11 cellular contexts compared by ENCODE assay signal in the genomic region with DNA sequence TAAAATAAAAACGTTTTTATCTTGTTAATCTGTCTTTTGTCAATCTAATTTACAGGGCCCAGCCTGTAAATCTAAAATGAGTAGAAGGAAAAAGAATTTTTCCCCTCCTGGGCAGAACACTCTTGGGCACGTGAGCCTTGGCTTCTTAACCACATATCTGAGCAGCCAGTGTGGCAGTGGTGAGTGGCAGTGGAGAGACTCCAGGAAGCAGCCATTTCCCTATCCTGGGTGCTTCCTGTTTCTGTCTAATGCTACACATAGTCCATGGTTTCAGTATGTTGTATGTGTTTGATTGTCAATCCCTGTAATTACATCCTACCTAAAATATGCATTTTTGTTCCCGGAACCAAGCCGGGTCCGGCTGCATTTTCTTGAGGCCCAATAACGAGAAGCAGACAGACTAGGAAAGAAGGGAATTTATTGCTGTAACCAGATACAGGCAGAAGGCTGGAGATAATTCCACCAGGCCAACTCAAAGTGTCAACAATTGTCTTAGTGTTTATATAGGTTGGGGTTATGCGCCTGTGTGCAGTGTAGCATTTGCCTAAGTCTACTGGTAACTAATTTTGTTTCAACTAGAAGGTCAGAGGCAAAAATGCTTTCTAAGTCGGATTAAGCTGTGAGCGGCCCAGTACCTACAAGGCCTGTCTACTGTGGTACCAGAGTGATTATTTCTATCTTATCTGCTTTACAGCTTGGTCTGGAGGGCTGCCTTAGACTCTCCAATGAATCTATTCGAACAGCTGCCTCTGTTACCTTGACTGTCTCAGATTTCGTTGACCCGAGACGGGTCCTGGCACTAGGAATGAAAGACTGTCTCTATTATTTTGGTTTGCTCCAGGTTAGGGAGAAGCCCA.
A peak's percentile ranks its signal among the peaks of the same experiment; 100 is the strongest.
DNase-seq lines count a peak whose midpoint lies in the region; FAIRE-seq and TF ChIP-seq lines count a peak whose summit lies in the region.
"Had no signal": no experiment of that assay in that cellular context is flagged by ENCODE, and none has a peak within 500 bp of the region (broad histone marks: within the 10 kb centered on the region; RNA-seq: fewer than 3 reads in every experiment).

No MANE protein-coding gene starts in this region.

- CTCF ChIA-PET in mammary epithelial cell (lab: Charles Lee; ENCODE audit: low non-redundant PET): no interaction called here

- TF ChIP-seq CTCF in Loucy (conservative IDR thresholded peaks at IDR 0.05; ENCODE audit: low read length): no peak
- no peak for TF ChIP-seq CTCF in nephron (IDR thresholded peaks at IDR 0.05; ENCODE audit: unreplicated experiment in 3 of 3)
- TF ChIP-seq CTCF in type B pancreatic cell (conservative IDR thresholded peaks at IDR 0.05): no peak
- no peak for TF ChIP-seq CTCF in mammary epithelial cell (conservative IDR thresholded peaks at IDR 0.05 in 1 of 2, IDR thresholded peaks at IDR 0.05 in 1 of 2; ENCODE audit: extremely low read depth in 1 of 2, insufficient read depth in 1 of 2, low read depth in 1 of 2, low read length in 2 of 2)
- no peak for TF ChIP-seq CTCF in kidney (IDR thresholded peaks at IDR 0.05; ENCODE audit: borderline replicate concordance, extremely low read depth, insufficient read depth)

- H4K20me1 ChIP-seq in Loucy (ENCODE audit: insufficient read depth, low read length, poor library complexity, severe bottlenecking) (no peaks in the 10 kb centered on the region), mammary epithelial cell (ENCODE audit: insufficient read depth, low read length) (no peaks in the 10 kb centered on the region)

- dilution Hi-C loops in mammary epithelial cell (cut with HindIII; ENCODE audit: low sequenced_read_pairs): no loop called here

- H3K27ac Mint-ChIP-seq in activated T-helper 2 cell treated with anti-CD3 and anti-CD28 coated beads, Interferon-gamma antibody, Interleukin-2, Interleukin-4, amounts not matched to agents 10 μg/mL and 5 μg/mL and 100 μg/mL, durations not matched to agents 14 hours and 24 hours and 36 hours: peak overlapping the region; percentile 59
- peak overlapping the region; percentile 81 to 94 (median 90) for H3K27ac Mint-ChIP-seq in nephron
- H3K27ac Mint-ChIP-seq in type B pancreatic cell: no peak overlapping the region

- intact Hi-C loops in activated T-helper 2 cell treated with anti-CD3 and anti-CD28 coated beads, Interferon-gamma antibody, Interleukin-2, Interleukin-4, amounts not matched to agents 10 μg/mL and 5 μg/mL and 100 μg/mL, durations not matched to agents 14 hours and 24 hours and 36 hours (cut with micrococcal nuclease): loop anchor here (5.0 kb wide), 1 partner anchor 129 kb away; no protein-coding TSS in a partner anchor
- intact Hi-C loops in mammary epithelial cell (cut with micrococcal nuclease) (no loop called here), kidney (cut with DNase I) (no loop called here)

- no peaks in the 10 kb centered on the region for H3K27me3 Mint-ChIP-seq in activated T-helper 2 cell treated with anti-CD3 and anti-CD28 coated beads, Interferon-gamma antibody, Interleukin-2, Interleukin-4, amounts not matched to agents 10 μg/mL and 5 μg/mL and 100 μg/mL, durations not matched to agents 14 hours and 24 hours and 36 hours (ENCODE audit: low read depth)
- no peaks in the 10 kb centered on the region for H3K27me3 Mint-ChIP-seq in nephron (ENCODE audit: low read depth)
- no peaks in the 10 kb centered on the region for H3K27me3 Mint-ChIP-seq in type B pancreatic cell

- H3K27me3 ChIP-seq in Loucy (ENCODE audit: insufficient read depth, low read length, poor library complexity, severe bottlenecking): no peaks in the 10 kb centered on the region
- no peaks in the 10 kb centered on the region for H3K27me3 ChIP-seq in mammary epithelial cell (ENCODE audit: insufficient read depth, low read length)

- DNase-seq in NCI-H146 (lab: John Stamatoyannopoulos, UW) (peak; percentile 5), NCI-H146 treated with DMSO at 0.1 percent for 48 hours (lab: John Stamatoyannopoulos, UW; ENCODE audit: unreplicated experiment) (no peak), type B pancreatic cell (ENCODE audit: extremely low spot score, unreplicated experiment) (no peak), mammary epithelial cell (no peak), kidney (no peak)
- DNase-seq in activated T-helper 2 cell treated with anti-CD3 and anti-CD28 coated beads, Interferon-gamma antibody, Interleukin-2, Interleukin-4, amounts not matched to agents 10 μg/mL and 5 μg/mL and 100 μg/mL, durations not matched to agents 14 hours and 24 hours and 36 hours (ENCODE audit: low spot score): no peak
- DNase-seq: H7 had no signal

- peak overlapping the region; percentile 10 for H3K4me3 ChIP-seq in Loucy (ENCODE audit: low read length, poor library complexity, severe bottlenecking)
- H3K4me3 ChIP-seq in mammary epithelial cell (replicated peaks in 1 of 3; ENCODE audit: insufficient read depth in 1 of 3, low read depth in 2 of 3, low read length in 3 of 3): no peak overlapping the region
- no peak overlapping the region for H3K4me3 ChIP-seq in kidney (ENCODE audit: low read length in 2 of 2)

- H3K9me3 Mint-ChIP-seq in activated T-helper 2 cell treated with anti-CD3 and anti-CD28 coated beads, Interferon-gamma antibody, Interleukin-2, Interleukin-4, amounts not matched to agents 10 μg/mL and 5 μg/mL and 100 μg/mL, durations not matched to agents 14 hours and 24 hours and 36 hours: peaks cover 16% of the 10 kb centered on the region
- H3K9me3 Mint-ChIP-seq in nephron: peaks cover 16% of the 10 kb centered on the region
- peaks cover 9% of the 10 kb centered on the region for H3K9me3 Mint-ChIP-seq in type B pancreatic cell

- H3K4me3 Mint-ChIP-seq in activated T-helper 2 cell treated with anti-CD3 and anti-CD28 coated beads, Interferon-gamma antibody, Interleukin-2, Interleukin-4, amounts not matched to agents 10 μg/mL and 5 μg/mL and 100 μg/mL, durations not matched to agents 14 hours and 24 hours and 36 hours (ENCODE audit: low read depth): no peak overlapping the region
- no peak overlapping the region for H3K4me3 Mint-ChIP-seq in nephron
- no peak overlapping the region for H3K4me3 Mint-ChIP-seq in type B pancreatic cell

- peaks cover 19% of the 10 kb centered on the region for H3K4me1 Mint-ChIP-seq in activated T-helper 2 cell treated with anti-CD3 and anti-CD28 coated beads, Interferon-gamma antibody, Interleukin-2, Interleukin-4, amounts not matched to agents 10 μg/mL and 5 μg/mL and 100 μg/mL, durations not matched to agents 14 hours and 24 hours and 36 hours (ENCODE audit: low read depth)
- H3K4me1 Mint-ChIP-seq in nephron (peaks cover 45% of the 10 kb centered on the region), type B pancreatic cell (ENCODE audit: unreplicated experiment) (peaks cover 12% of the 10 kb centered on the region)

- FAIRE-seq in kidney (lab: Jason Lieb, UNC): no peak
- FAIRE-seq: A204.1, RCC 7860 had no signal

- no peaks in the 10 kb centered on the region for H3F3A ChIP-seq in Loucy (ENCODE audit: low read depth)

- H2AFZ ChIP-seq in Loucy (ENCODE audit: low read length): 0 out of 2 replicates have a peak overlapping the region, but pooled peaks have one; percentile 14
- no peak overlapping the region for H2AFZ ChIP-seq in mammary epithelial cell (ENCODE audit: low read depth, low read length)

- WGBS in mammary epithelial cell (ENCODE audit: low coverage, missing lambda C conversion rate): 98% methylated on average over 12 of the region's 13 CpGs

- H3K4me1 ChIP-seq in Loucy (ENCODE audit: insufficient read depth, low read length, poor library complexity, severe bottlenecking) (peaks cover 31% of the 10 kb centered on the region), mammary epithelial cell (ENCODE audit: insufficient read depth, low read length) (peaks cover 3% of the 10 kb centered on the region), kidney (ENCODE audit: control insufficient read depth in 1 of 2, insufficient read depth in 1 of 2, low read depth in 1 of 2, low read length in 2 of 2) (peaks cover 0 to 7% of the 10 kb centered on the region in 2 donors)

- H3K9me3 ChIP-seq in Loucy (ENCODE audit: insufficient read depth, low read depth, low read length) (no peaks in the 10 kb centered on the region), mammary epithelial cell (replicated peaks; ENCODE audit: insufficient read depth, low read length) (no peaks in the 10 kb centered on the region), kidney (ENCODE audit: control insufficient read depth in 1 of 2, low read length in 2 of 2) (no peaks in the 10 kb centered on the region)

- peak overlapping the region; percentile 40 for H3K4me2 ChIP-seq in Loucy (ENCODE audit: low read depth, low read length, poor library complexity, severe bottlenecking)
- no peak overlapping the region for H3K4me2 ChIP-seq in mammary epithelial cell (ENCODE audit: insufficient read depth, low read depth, low read length)

- peaks cover 19% of the 10 kb centered on the region for H3K36me3 Mint-ChIP-seq in activated T-helper 2 cell treated with anti-CD3 and anti-CD28 coated beads, Interferon-gamma antibody, Interleukin-2, Interleukin-4, amounts not matched to agents 10 μg/mL and 5 μg/mL and 100 μg/mL, durations not matched to agents 14 hours and 24 hours and 36 hours (ENCODE audit: low read depth)
- peaks cover 6% of the 10 kb centered on the region for H3K36me3 Mint-ChIP-seq in nephron (ENCODE audit: low read depth)
- peaks cover 20% of the 10 kb centered on the region for H3K36me3 Mint-ChIP-seq in type B pancreatic cell

- no peaks in the 10 kb centered on the region for H3K9me2 ChIP-seq in Loucy (replicated peaks; ENCODE audit: low read depth, low read length)

- H3K9ac ChIP-seq in Loucy (ENCODE audit: low read depth, low read length, poor library complexity, severe bottlenecking) (peak overlapping the region; percentile 32), mammary epithelial cell (ENCODE audit: insufficient read depth, low read length) (no peak overlapping the region), kidney (ENCODE audit: low read length in 2 of 2) (no peak overlapping the region)

- no peaks in the 10 kb centered on the region for H3K79me2 ChIP-seq in Loucy (ENCODE audit: insufficient read depth, low read length)
- H3K79me2 ChIP-seq in mammary epithelial cell (ENCODE audit: insufficient read depth, low read length): no peaks in the 10 kb centered on the region

- no TSS peak for BruUV-seq in mammary epithelial cell (replicated peaks; lab: Mats Ljungman, UMichigan)

- H3K27ac ChIP-seq in mammary epithelial cell (ENCODE audit: insufficient read depth, low read depth, low read length) (no peak overlapping the region), kidney (ENCODE audit: low read depth in 2 of 2, low read length in 2 of 2) (no peak overlapping the region)

- H3K36me3 ChIP-seq in Loucy (ENCODE audit: insufficient read depth, low read length) (no peaks in the 10 kb centered on the region), mammary epithelial cell (ENCODE audit: insufficient read depth, low read length) (no peaks in the 10 kb centered on the region), kidney (ENCODE audit: control insufficient read depth in 1 of 2, insufficient read depth in 2 of 2, low read length in 2 of 2) (no peaks in the 10 kb centered on the region)

- in situ Hi-C loops in mammary epithelial cell (cut with MboI; ENCODE audit: low sequenced_read_pairs in 2 of 2): no loop called here
